26 cellular contexts compared by ENCODE assay signal in the genomic region with DNA sequence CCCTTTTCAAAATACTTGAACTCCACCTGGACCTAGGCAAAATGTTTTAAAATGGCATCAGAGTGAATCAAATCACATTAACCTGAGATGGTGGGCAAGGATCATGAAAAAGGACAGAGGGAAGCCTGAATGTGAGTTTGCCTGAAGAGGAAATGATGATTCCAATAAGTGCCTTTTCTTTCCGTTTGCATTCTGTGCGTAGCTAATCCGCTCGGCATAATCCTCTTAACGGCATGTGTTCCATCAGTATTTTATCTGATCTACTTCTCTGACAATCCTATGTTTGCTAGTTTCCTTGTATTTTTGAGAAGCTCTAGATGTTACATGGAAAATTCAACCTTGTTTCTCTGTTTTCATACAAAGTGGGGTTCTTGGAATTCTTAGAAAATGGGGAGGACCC.
"Had no signal": no experiment of that assay in that cellular context is flagged by ENCODE, and none has a peak within 500 bp of the region (broad histone marks: within the 10 kb centered on the region; RNA-seq: fewer than 3 reads in every experiment).

No MANE protein-coding gene starts in this region.

- H3K4me3 ChIP-seq: ascending aorta, cardiac muscle cell, SJCRH30, SK-N-MC had no signal

- H3K27ac ChIP-seq: ascending aorta, cardiac muscle cell, KMS-11, SJCRH30, SK-N-MC had no signal

- H3K36me3 ChIP-seq: ascending aorta, cardiac muscle cell, SJCRH30 had no signal

- FAIRE-seq: TTC549 had no signal

- H3K27me3 ChIP-seq: ascending aorta, cardiac muscle cell, SJCRH30 had no signal

- H3K4me1 ChIP-seq: ascending aorta, SJCRH30 had no signal

- DNase-seq: activated CD4-positive, alpha-beta T cell treated with anti-CD3 and anti-CD28 coated beads for 36 hours; activated CD4-positive, alpha-beta T cell treated with anti-CD3 and anti-CD28 coated beads, Interleukin-2, amount 10 ng/mL, durations not matched to agents 7 days and 5 days; activated CD4-positive, alpha-beta T cell treated with anti-CD3 and anti-CD28 coated beads, Interleukin-2, amount 50 U/mL, for 48 hours; activated CD8-positive, alpha-beta T cell treated with anti-CD3 and anti-CD28 coated beads, Interleukin-2, amount 10 ng/mL, durations not matched to agents 7 days and 5 days; activated gamma-delta T cell; activated naive CD4-positive, alpha-beta T cell treated with Interleukin-2 at 50 U/mL for 16 hours; activated naive CD8-positive, alpha-beta T cell treated with anti-CD3 and anti-CD28 coated beads, Interleukin-2, amount 10 ng/mL, durations not matched to agents 7 days and 5 days; activated T-cell treated with anti-CD3 and anti-CD28 coated beads, Interleukin-2, amount 50 U/mL, for 24 hours; amygdala; MM.1S; MV-4-11; NCI-H1092 treated with DMSO at 0.1 percent for 48 hours; NCI-H1417; NCI-H146; NCI-H187; NCI-H2029 treated with DMSO at 0.1 percent for 48 hours; NCI-H345; NCI-H526 treated with DMSO at 0.1 percent for 48 hours; NCI-H774; SHP77; SJCRH30 had no signal

- H3K9me3 ChIP-seq: ascending aorta, SJCRH30 had no signal
